1 cellular context compared by ENCODE assay signal in genomic region chr5:134245101-134245604, GRCh38.
TF ChIP-seq lines count a peak whose summit lies in the region.

No MANE protein-coding gene starts in this region.

TF ChIP-seq in HepG2, 621 proteins besides CTCF, POLR2A, EP300 and RAD21 (continued from another document and continues in another):
- 0 out of 2 replicates have a peak, but pooled peaks have one; percentile 23 for TF ChIP-seq ZBTB43 (CRISPR knock-in tag; conservative IDR thresholded peaks at IDR 0.05)
- TF ChIP-seq ZBTB2 (CRISPR knock-in tag; IDR thresholded peaks at IDR 0.05; ENCODE audit: low read depth): no peak
- no peak for TF ChIP-seq TMF1 (CRISPR knock-in tag; IDR thresholded peaks at IDR 0.05; ENCODE audit: low read depth)
- TF ChIP-seq ZNF17 (CRISPR knock-in tag; IDR thresholded peaks at IDR 0.05): no peak
- peak; percentile 77 for TF ChIP-seq NCOA2 (CRISPR knock-in tag; IDR thresholded peaks at IDR 0.05)
- TF ChIP-seq SOX13 (IDR thresholded peaks at IDR 0.05): no peak
- TF ChIP-seq SOX13 (CRISPR knock-in tag; conservative IDR thresholded peaks at IDR 0.05 in 1 of 2, IDR thresholded peaks at IDR 0.05 in 1 of 2): peak in 1 of 2 experiments; percentile 70; a peak in 2 of 4 replicates
- TF ChIP-seq GZF1 (CRISPR knock-in tag; IDR thresholded peaks at IDR 0.05): no peak
- no peak for TF ChIP-seq ZNF3 (CRISPR knock-in tag; IDR thresholded peaks at IDR 0.05)
- TF ChIP-seq ZBTB3 (CRISPR knock-in tag; IDR thresholded peaks at IDR 0.05; ENCODE audit: borderline replicate concordance, low read depth): no peak
- no peak for TF ChIP-seq ATF7-NPFF (CRISPR knock-in tag; IDR thresholded peaks at IDR 0.05; ENCODE audit: low read depth)
- peak; percentile 31; the same call in 1 of the 2 replicates for TF ChIP-seq RXRA (CRISPR knock-in tag; IDR thresholded peaks at IDR 0.05)
- TF ChIP-seq ZNF484 (CRISPR knock-in tag; IDR thresholded peaks at IDR 0.05; ENCODE audit: borderline replicate concordance, low read depth): no peak
- TF ChIP-seq ARID3A (IDR thresholded peaks at IDR 0.05; ENCODE audit: low read depth, low read length): peak; percentile 84
- no peak for TF ChIP-seq ZBTB8A (CRISPR knock-in tag; IDR thresholded peaks at IDR 0.05; ENCODE audit: borderline replicate concordance, low read depth)
- no peak for TF ChIP-seq REST (IDR thresholded peaks at IDR 0.05; ENCODE audit: borderline replicate concordance in 1 of 2, low read depth in 1 of 2, low read length in 2 of 2)
- peak; percentile 86; the same call in 1 of the 2 replicates for TF ChIP-seq FOSL1 (CRISPR knock-in tag; IDR thresholded peaks at IDR 0.05; ENCODE audit: borderline replicate concordance)
- no peak for TF ChIP-seq USF2 (IDR thresholded peaks at IDR 0.05; ENCODE audit: low read depth, low read length)
- no peak for TF ChIP-seq USF2 (CRISPR knock-in tag; IDR thresholded peaks at IDR 0.05; ENCODE audit: borderline replicate concordance)
- no peak for TF ChIP-seq CERS6 (CRISPR knock-in tag; IDR thresholded peaks at IDR 0.05)
- 0 out of 2 replicates have a peak, but pooled peaks have one; percentile 27 for TF ChIP-seq THAP11 (CRISPR knock-in tag; IDR thresholded peaks at IDR 0.05)
- TF ChIP-seq SETDB1 (CRISPR knock-in tag; IDR thresholded peaks at IDR 0.05; ENCODE audit: borderline replicate concordance): no peak
- no peak for TF ChIP-seq ZUFSP (CRISPR knock-in tag; IDR thresholded peaks at IDR 0.05; ENCODE audit: borderline replicate concordance)
- TF ChIP-seq CEBPG (CRISPR knock-in tag; IDR thresholded peaks at IDR 0.05): peak; percentile 17; the same call in 1 of the 2 replicates
- no peak for TF ChIP-seq KLF11 (CRISPR knock-in tag; IDR thresholded peaks at IDR 0.05)
- no peak for TF ChIP-seq SMARCC2 (IDR thresholded peaks at IDR 0.05)
- no peak for TF ChIP-seq SMARCE1 (IDR thresholded peaks at IDR 0.05; ENCODE audit: borderline replicate concordance)
- TF ChIP-seq SP5 (CRISPR knock-in tag; IDR thresholded peaks at IDR 0.05; ENCODE audit: borderline replicate concordance, low read depth): no peak
- peak; percentile 28; the same call in 1 of the 2 replicates for TF ChIP-seq ARID4A (CRISPR knock-in tag; IDR thresholded peaks at IDR 0.05; ENCODE audit: borderline replicate concordance)
- no peak for TF ChIP-seq HNRNPUL1 (IDR thresholded peaks at IDR 0.05; ENCODE audit: low read depth, low read length)
- no peak for TF ChIP-seq CBFB (CRISPR knock-in tag; IDR thresholded peaks at IDR 0.05)
- no peak for TF ChIP-seq MAX (IDR thresholded peaks at IDR 0.05)
- TF ChIP-seq ZNF503 (CRISPR knock-in tag; IDR thresholded peaks at IDR 0.05): no peak
- TF ChIP-seq NFIC (IDR thresholded peaks at IDR 0.05; ENCODE audit: low read length): no peak
- TF ChIP-seq ETV5 (CRISPR knock-in tag; IDR thresholded peaks at IDR 0.05; ENCODE audit: borderline replicate concordance): peak; percentile 84; the same call in 1 of the 2 replicates
- TF ChIP-seq NPAS2 (CRISPR knock-in tag; IDR thresholded peaks at IDR 0.05; ENCODE audit: borderline replicate concordance): no peak
- no peak for TF ChIP-seq BCL3 (CRISPR knock-in tag; IDR thresholded peaks at IDR 0.05)
